Comparison of ENCODE assay signal across 8 cellular contexts in genomic region chr17:15699413-15699924, GRCh38. TPM values are rescaled to one million over a fixed set of nuclear protein-coding genes. Genes with fewer than 3 reads are reported as not detected.
DNase-seq lines count a peak whose midpoint lies in the region; ATAC-seq and TF ChIP-seq lines count a peak whose summit lies in the region.
"Not testable (repeated sequence)": the region's sequence is repeated elsewhere in the genome, so short reads cannot be mapped to it uniquely, and the experiment has no call there.

Gene ZNF286A (plus strand): TSS chr17:15699752. CDS start chr17:15700330, 578 bp downstream.

- not testable (repeated sequence) for H3K4me1 ChIP-seq in mucosa of rectum (ENCODE audit: control insufficient read depth in 2 of 2, insufficient read depth in 2 of 2, low read length in 2 of 2)

- H3K36me3 ChIP-seq in mucosa of rectum (ENCODE audit: control insufficient read depth in 2 of 2, insufficient read depth in 2 of 2, low read length in 2 of 2), result not testable (repeated sequence)

- DNase-seq in DMS79 (lab: John Stamatoyannopoulos, UW) (peak; percentile 95), KG1 (lab: John Stamatoyannopoulos, UW) (peak; percentile 47), erythroblast (lab: John Stamatoyannopoulos, UW) (peak; percentile 98 to 99)
- peak; percentile 86 for DNase-seq in activated T-cell treated with anti-CD3 and anti-CD28 coated beads, Interleukin-2, amount 50 U/mL, for 1 hour
- DNase-seq in stimulated activated CD8-positive, alpha-beta memory T cell treated with anti-CD3 and anti-CD28 coated beads, Interleukin-4, amount 100 ng/mL, for 4 hours (ENCODE audit: low read depth in 2 of 2, low spot score in 1 of 2), result peak; percentile 87 to 88

- peak; percentile 59 for TF ChIP-seq POLR2A in erythroblast (IDR thresholded peaks at IDR 0.05; ENCODE audit: low read length)

- H3K27ac ChIP-seq in mucosa of rectum (ENCODE audit: low read depth in 2 of 2, low read length in 2 of 2), result peak within 1 kb of the TSS; percentile 37 to 38

- H3K4me3 ChIP-seq in mucosa of rectum (ENCODE audit: low read length in 2 of 2), result peak within 1 kb of the TSS; percentile 64 to 75

- not testable (repeated sequence) for H3K27me3 ChIP-seq in mucosa of rectum (ENCODE audit: control insufficient read depth in 2 of 2, insufficient read depth in 2 of 2, low read length in 2 of 2)

- H3K9ac ChIP-seq in mucosa of rectum (ENCODE audit: low read depth in 1 of 2, low read length in 2 of 2), result peak within 1 kb of the TSS; percentile 56 to 64

- ATAC-seq in GM21737 (IDR thresholded peaks at IDR 0.05; ENCODE audit: unreplicated experiment), result peak; percentile 98

- H3K9me3 ChIP-seq in mucosa of rectum (ENCODE audit: control insufficient read depth in 2 of 2, low read length in 2 of 2), result not testable (repeated sequence)

TF ChIP-seq in PFSK-1, 5 proteins besides CTCF, POLR2A, EP300 and RAD21:
- TF ChIP-seq POLR2AphosphoS5 (IDR thresholded peaks at IDR 0.05; ENCODE audit: low read depth, low read length), result peak; percentile 59; the same call in 1 of the 2 replicates
- TF ChIP-seq TAF1 (IDR thresholded peaks at IDR 0.05; ENCODE audit: borderline replicate concordance, insufficient read depth, low read length), result peak; percentile 44; the same call in 1 of the 2 replicates

RNA-seq across cellular contexts. Expression of gene ZNF286A, which starts in this region (rescaled TPM):
- polyA plus RNA-seq in PFSK-1 (2012; ENCODE audit: insufficient read length, low read depth), result 7.5 TPM

Comparison
In these comparisons a context has a peak if more than half of its experiments do, and no peak if none do; other contexts are left out.
1. Peak in every context shown above with its lines: DNase-seq, ATAC-seq, H3K4me3 ChIP-seq and H3K27ac ChIP-seq.
2. DNase-seq: peak in every context shown above with its lines; median percentile 98 in erythroblast; 95 in DMS79; 88 in stimulated activated CD8-positive, alpha-beta memory T cell treated with anti-CD3 and anti-CD28 coated beads, Interleukin-4, amount 100 ng/mL, for 4 hours; 86 in activated T-cell treated with anti-CD3 and anti-CD28 coated beads, Interleukin-2, amount 50 U/mL, for 1 hour; 47 in KG1.